Comparison of ENCODE assay signal across 8 cellular contexts in genomic region chr13:39415403-39415802, GRCh38.
A peak's percentile ranks its signal among the peaks of the same experiment; 100 is the strongest.
DNase-seq lines count a peak whose midpoint lies in the region; ATAC-seq and TF ChIP-seq lines count a peak whose summit lies in the region.

No MANE protein-coding gene starts in this region.

- H3K4me3 Mint-ChIP-seq in HFFc6: no peak overlapping the region

- no peak overlapping the region for H3K27ac Mint-ChIP-seq in HFFc6

- no peak overlapping the region for H3K4me3 ChIP-seq in adrenal gland
- peak overlapping the region in 1 of 2 donors; percentile 2 for H3K4me3 ChIP-seq in right atrium auricular region
- no peak overlapping the region for H3K4me3 ChIP-seq in testis

- 27 to 43% (median 35%) methylated on average over 3 of the region's 3 CpGs for whole genome bisulfite sequencing in adrenal gland, 4 donors
- WGBS in testis, 2 donors: 43 to 45% methylated on average over 3 of the region's 3 CpGs

- H3K36me3 ChIP-seq in adrenal gland (replicated peaks in 1 of 2) (no peaks in the 10 kb centered on the region), right atrium auricular region (no peaks in the 10 kb centered on the region), testis (ENCODE audit: low read depth, missing control alignments) (no peaks in the 10 kb centered on the region)

- H3K9me3 ChIP-seq in adrenal gland (replicated peaks in 1 of 3) (no peaks in the 10 kb centered on the region), right atrium auricular region (no peaks in the 10 kb centered on the region), testis (no peaks in the 10 kb centered on the region)

- no peaks in the 10 kb centered on the region for H3K36me3 Mint-ChIP-seq in HFFc6 (ENCODE audit: low read depth)

- H3K27me3 Mint-ChIP-seq in HFFc6 (ENCODE audit: insufficient read depth): peaks cover 2% of the 10 kb centered on the region; the same call in 1 of the 2 replicates

- H3K27me3 ChIP-seq in adrenal gland (no peaks in the 10 kb centered on the region), right atrium auricular region (no peaks in the 10 kb centered on the region), testis (no peaks in the 10 kb centered on the region)

- H3K9me3 Mint-ChIP-seq in HFFc6: no peaks in the 10 kb centered on the region

- no peak for ATAC-seq in GM19035 (IDR thresholded peaks at IDR 0.05; ENCODE audit: unreplicated experiment)
- no peak for ATAC-seq in GM19328 (IDR thresholded peaks at IDR 0.05; ENCODE audit: unreplicated experiment)

- H3K4me1 ChIP-seq in adrenal gland (replicated peaks in 1 of 2) (peaks cover 0 to 30% of the 10 kb centered on the region in 2 donors), right atrium auricular region (peaks cover 0 to 59% of the 10 kb centered on the region in 2 donors), testis (peaks cover 20% of the 10 kb centered on the region)

- peak; percentile 41 for DNase-seq in AG08396 (ENCODE audit: low spot score)
- peak; percentile 55 for DNase-seq in HFFc6
- peak; percentile 29 to 74 (median 59) for DNase-seq in adrenal gland
- DNase-seq in right atrium auricular region (ENCODE audit: low spot score): peak; percentile 64
- peak; percentile 73 for DNase-seq in testis
- DNase-seq in NCI-H2171 treated with DMSO at 0.1 percent for 48 hours (lab: John Stamatoyannopoulos, UW): no peak

- peaks cover 32% of the 10 kb centered on the region for H3K4me1 Mint-ChIP-seq in HFFc6 (ENCODE audit: low read depth)

- intact Hi-C loops in adrenal gland (cut with DNase I) (loop anchor here in 1 of 2 donors (10.0 kb wide), 1 partner anchor 189 kb away; the partner anchor contains the start of gene LHFPL6), testis (cut with DNase I; ENCODE audit: low total_unique reads) (no loop called here)

- no peak for TF ChIP-seq POLR2A in adrenal gland (IDR thresholded peaks at IDR 0.05)
- no peak for TF ChIP-seq POLR2A in testis (IDR thresholded peaks at IDR 0.05)

- TF ChIP-seq CTCF in HFFc6 (IDR thresholded peaks at IDR 0.05) (peak; percentile 82), adrenal gland (IDR thresholded peaks at IDR 0.05) (peak; percentile 19 to 58 (median 50)), right atrium auricular region (IDR thresholded peaks at IDR 0.05) (peak; percentile 65 to 72), testis (IDR thresholded peaks at IDR 0.05) (peak; percentile 14 to 45 (median 22))

- H3K27ac ChIP-seq in adrenal gland (peak overlapping the region in 1 of 5 donors; percentile 57), right atrium auricular region (peak overlapping the region; percentile 49 to 71), testis (peak overlapping the region; percentile 28 to 53)

Comparison
In these comparisons a context has a peak if more than half of its experiments do, and no peak if none do; other contexts are left out.
1. CTCF ChIP-seq: peak in every context shown above with its lines; median percentile 82 in HFFc6; 68 in right atrium auricular region; 50 in adrenal gland; 22 in testis.